ENCODE assay signal across 11 cellular contexts in the genomic region with DNA sequence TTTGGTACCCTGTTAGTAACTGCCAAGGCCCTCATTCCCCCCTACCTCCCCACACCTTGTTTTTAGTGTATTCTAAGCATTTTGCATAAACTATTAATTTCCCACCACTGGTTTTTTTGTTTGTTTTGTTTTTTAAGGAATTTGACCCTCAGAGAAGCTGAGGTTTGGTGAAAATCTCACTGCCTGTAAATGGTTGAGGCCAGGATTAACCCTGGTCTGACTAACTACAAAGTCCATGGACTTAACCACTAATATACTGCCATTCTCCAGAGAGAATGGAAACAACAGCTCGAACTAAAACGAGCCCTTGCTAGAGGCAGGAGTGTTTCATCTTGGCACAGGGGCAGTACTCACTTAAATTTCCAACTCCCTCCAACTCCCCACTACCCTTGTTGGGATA. TPM values are rescaled to one million over a fixed set of nuclear protein-coding genes. Genes with fewer than 3 reads are reported as not detected.
DNase-seq lines count a peak whose midpoint lies in the region; ATAC-seq and TF ChIP-seq lines count a peak whose summit lies in the region.
"Had no signal": no experiment of that assay in that cellular context is flagged by ENCODE, and none has a peak within 500 bp of the region (broad histone marks: within the 10 kb centered on the region; RNA-seq: fewer than 3 reads in every experiment).

No MANE protein-coding gene starts in this region.

- ATAC-seq in right lobe of liver (peak in 1 of 4 donors; percentile 13), GM21367 (IDR thresholded peaks at IDR 0.05; ENCODE audit: unreplicated experiment) (no peak), HG03045 (IDR thresholded peaks at IDR 0.05; ENCODE audit: unreplicated experiment) (no peak)
- ATAC-seq: activated CD8-positive, alpha-beta T cell treated with anti-CD3 and anti-CD28 coated beads, Interleukin-2, amount 10 ng/mL, durations not matched to agents 7 days and 5 days had no signal

- intact Hi-C loops in right lobe of liver (cut with DNase I), result no loop called here

- H3K4me3 ChIP-seq in HUES6 (ENCODE audit: low read depth, low read length) (peak overlapping the region; percentile 86), choroid plexus epithelial cell (ENCODE audit: low read depth, low read length) (peak overlapping the region; percentile 72), right lobe of liver (peak overlapping the region; percentile 54 to 60 (median 57)), stomach smooth muscle (ENCODE audit: low read length in 2 of 2) (peak overlapping the region; percentile 90 to 95)

- H3K9me3 ChIP-seq in HUES6 (ENCODE audit: control insufficient read depth, insufficient read depth, low read depth, low read length), result no peaks in the 10 kb centered on the region
- no peaks in the 10 kb centered on the region for H3K9me3 ChIP-seq in right lobe of liver
- H3K9me3 ChIP-seq in stomach smooth muscle (ENCODE audit: control insufficient read depth in 2 of 2, low read length in 2 of 2), result no peaks in the 10 kb centered on the region

- H3K4me1 ChIP-seq in HUES6 (ENCODE audit: control insufficient read depth, insufficient read depth, low read length) (peaks cover 17% of the 10 kb centered on the region), right lobe of liver (peaks cover 0 to 38% (median 13%) of the 10 kb centered on the region in 4 donors), stomach smooth muscle (ENCODE audit: control insufficient read depth, insufficient read depth, low read length) (peaks cover 20% of the 10 kb centered on the region)

- H3K27ac ChIP-seq in HUES6 (ENCODE audit: low read depth, low read length) (no peak overlapping the region), right lobe of liver (peak overlapping the region; percentile 24 to 89 (median 45)), stomach smooth muscle (ENCODE audit: low read length) (no peak overlapping the region)

- DNase-seq in choroid plexus epithelial cell (ENCODE audit: low read depth) (peak; percentile 41), right lobe of liver (no peak), OCI-M1 (lab: John Stamatoyannopoulos, UW) (no peak), GM20000 (ENCODE audit: low spot score) (no peak)
- DNase-seq: activated CD8-positive, alpha-beta T cell treated with anti-CD3 and anti-CD28 coated beads, Interleukin-2, amount 10 ng/mL, durations not matched to agents 7 days and 5 days had no signal

- H3K27me3 ChIP-seq in HUES6 (ENCODE audit: control insufficient read depth, insufficient read depth, low read length), result no peaks in the 10 kb centered on the region
- no peaks in the 10 kb centered on the region for H3K27me3 ChIP-seq in right lobe of liver
- no peaks in the 10 kb centered on the region for H3K27me3 ChIP-seq in stomach smooth muscle (ENCODE audit: control insufficient read depth in 1 of 2, insufficient read depth in 2 of 2, low read length in 2 of 2)

- TF ChIP-seq CTCF in choroid plexus epithelial cell (conservative IDR thresholded peaks at IDR 0.05; ENCODE audit: low read depth, low read length) (no peak), right lobe of liver (IDR thresholded peaks at IDR 0.05) (no peak), GM20000 (IDR thresholded peaks at IDR 0.05; ENCODE audit: extremely low read depth, missing control alignments) (no peak)

- H3K36me3 ChIP-seq in HUES6 (ENCODE audit: control insufficient read depth, insufficient read depth, low read length), result peaks cover 6% of the 10 kb centered on the region; the same call in 1 of the 2 replicates
- no peaks in the 10 kb centered on the region for H3K36me3 ChIP-seq in right lobe of liver
- H3K36me3 ChIP-seq in stomach smooth muscle (ENCODE audit: control insufficient read depth in 2 of 2, insufficient read depth in 2 of 2, low read length in 2 of 2), result no peaks in the 10 kb centered on the region

- WGBS in right lobe of liver (ENCODE audit: insufficient coverage, low coverage, low lambda C conversion rate, missing lambda C conversion rate), result 30% methylated on average over 2 of the region's 2 CpGs

- TF ChIP-seq POLR2A in right lobe of liver (IDR thresholded peaks at IDR 0.05), result no peak

- H3K9ac ChIP-seq in HUES6 (ENCODE audit: low read length) (peak overlapping the region; percentile 51), stomach smooth muscle (ENCODE audit: low read length in 2 of 2) (peak overlapping the region in 1 of 2 donors; percentile 95)

RNA-seq across cellular contexts. Expression of a gene that starts 2.9 kb away (rescaled TPM):
- 100 to 1,000 TPM in 3 of 6 experiments, 10 to 100 TPM in 3; 62.3 to 123 (median 97.8) TPM for total RNA-seq in right lobe of liver

RNA-seq across cellular contexts. Expression of a gene that starts 12.9 kb away (rescaled TPM):
- not detected for total RNA-seq in right lobe of liver
- total RNA-seq: activated CD8-positive, alpha-beta T cell treated with anti-CD3 and anti-CD28 coated beads, Interleukin-2, amount 10 ng/mL, durations not matched to agents 7 days and 5 days; posterior vena cava; subcutaneous adipose tissue had no signal

RNA-seq across cellular contexts. Expression of a gene that starts 23.2 kb away (rescaled TPM):
- 100 to 1,000 TPM in 1 of 6 experiments, 10 to 100 TPM in 5; 57.1 to 110 (median 70.7) TPM for total RNA-seq in right lobe of liver

RNA-seq across cellular contexts. Expression of a gene that starts 52.1 kb away (rescaled TPM):
- total RNA-seq in right lobe of liver, result 10 to 100 TPM; 39.1 to 53.8 (median 48.5) TPM

RNA-seq across cellular contexts. Expression of a gene that starts 52.5 kb away (rescaled TPM):
- total RNA-seq in right lobe of liver, result 1 to 10 TPM; 5.7 to 8.7 (median 6.3) TPM

Comparison
In these comparisons a context has a peak if more than half of its experiments do, and no peak if none do; other contexts are left out.
1. H3K27ac ChIP-seq: peak in right lobe of liver (3 of 3); none in HUES6 (single experiment) and stomach smooth muscle (single experiment).
2. Peak in every context shown above with its lines, with median percentiles within 50 percentile points of each other: H3K4me3 ChIP-seq.